30 cellular contexts compared by ENCODE assay signal in genomic region chr14:98931126-98931525, GRCh38.
DNase-seq lines count a peak whose midpoint lies in the region; ATAC-seq and TF ChIP-seq lines count a peak whose summit lies in the region.
"Had no signal": no experiment of that assay in that cellular context is flagged by ENCODE, and none has a peak within 500 bp of the region (broad histone marks: within the 10 kb centered on the region; RNA-seq: fewer than 3 reads in every experiment).

No MANE protein-coding gene starts in this region.

- peaks cover 6% of the 10 kb centered on the region for H3K9me3 Mint-ChIP-seq in T-helper 2 cell treated with Interferon-gamma antibody and Interleukin-4, amounts not matched to agents 5 μg/mL and 100 μg/mL, for 36 hours
- no peaks in the 10 kb centered on the region for H3K9me3 Mint-ChIP-seq in central memory CD8-positive, alpha-beta T cell

- TF ChIP-seq CTCF in right atrium auricular region (IDR thresholded peaks at IDR 0.05), result no peak

- no peak for DNase-seq in T-helper 2 cell treated with Interferon-gamma antibody and Interleukin-4, amounts not matched to agents 5 μg/mL and 100 μg/mL, for 36 hours (ENCODE audit: low spot score)
- DNase-seq in T-helper 2 cell (no peak), cardiac septum (ENCODE audit: low spot score) (peak; percentile 1), right atrium auricular region (ENCODE audit: low spot score) (no peak)
- no peak for DNase-seq in central memory CD8-positive, alpha-beta T cell (ENCODE audit: low spot score in 2 of 2)
- DNase-seq in stimulated activated CD4-positive, alpha-beta T cell treated with anti-CD3 and anti-CD28 coated beads, Interleukin-4, amount 100 ng/mL, for 4 hours, result no peak
- DNase-seq: activated gamma-delta T cell; anterior cingulate cortex; EL; head of caudate nucleus; Karpas-422; lower lobe of right lung; NCI-H1436 treated with DMSO at 0.1 percent for 48 hours; NCI-H446; NCI-H82; right cardiac atrium; stimulated activated CD4-positive, alpha-beta T cell treated with anti-CD3 and anti-CD28 coated beads, Interleukin-12 subunit alpha, Interleukin-12 subunit beta, amount 100 ng/mL, for 4 hours; stimulated activated CD4-positive, alpha-beta T cell treated with anti-CD3 and anti-CD28 coated beads, Interleukin-4, amount 100 ng/mL, for 1 hour; stimulated activated naive B cell treated with anti-CD40 and anti-IgM and Interleukin-4, amounts not matched to agents 10 μg/mL and 1 μg/mL and 100 μg/mL, for 72 hours; T-helper 1 cell had no signal

- H3K36me3 ChIP-seq in right atrium auricular region (no peaks in the 10 kb centered on the region), thymus (ENCODE audit: control insufficient read depth, insufficient read depth) (no peaks in the 10 kb centered on the region)
- H3K36me3 ChIP-seq: lower lobe of right lung, neural progenitor cell, SJSA1, thoracic aorta, vagina had no signal

- H3K27ac Mint-ChIP-seq in T-helper 2 cell treated with Interferon-gamma antibody and Interleukin-4, amounts not matched to agents 5 μg/mL and 100 μg/mL, for 36 hours, result peak overlapping the region; percentile 87
- H3K27ac Mint-ChIP-seq in central memory CD8-positive, alpha-beta T cell (ENCODE audit: low read depth), result peak overlapping the region; percentile 84
- H3K27ac Mint-ChIP-seq: neural progenitor cell; stimulated activated naive B cell treated with anti-CD40 and anti-IgM and Interleukin-4, amounts not matched to agents 10 μg/mL and 1 μg/mL and 100 μg/mL, for 72 hours had no signal

- no peaks in the 10 kb centered on the region for H3K9me3 ChIP-seq in right atrium auricular region
- H3K9me3 ChIP-seq in thymus (ENCODE audit: control insufficient read depth), result no peaks in the 10 kb centered on the region
- H3K9me3 ChIP-seq: lower lobe of right lung, SJSA1, thoracic aorta, vagina had no signal

- H3K4me3 ChIP-seq in right atrium auricular region (no peak overlapping the region), thymus (ENCODE audit: low read length) (no peak overlapping the region)
- H3K4me3 ChIP-seq: coronary artery, lower lobe of right lung, neural progenitor cell, SJSA1, thoracic aorta, vagina had no signal

- H3K27ac ChIP-seq in right atrium auricular region, result no peak overlapping the region
- H3K27ac ChIP-seq in thymus (ENCODE audit: low read depth), result peak overlapping the region; percentile 82
- H3K27ac ChIP-seq: 22Rv1, C4-2B, coronary artery, HL-60, lower lobe of right lung, neural progenitor cell, SJSA1, thoracic aorta, vagina had no signal

- peaks cover 47% of the 10 kb centered on the region for H3K4me1 Mint-ChIP-seq in T-helper 2 cell treated with Interferon-gamma antibody and Interleukin-4, amounts not matched to agents 5 μg/mL and 100 μg/mL, for 36 hours (ENCODE audit: low read depth)
- peaks cover 55% of the 10 kb centered on the region for H3K4me1 Mint-ChIP-seq in central memory CD8-positive, alpha-beta T cell
- H3K4me1 Mint-ChIP-seq: stimulated activated naive B cell treated with anti-CD40 and anti-IgM and Interleukin-4, amounts not matched to agents 10 μg/mL and 1 μg/mL and 100 μg/mL, for 72 hours had no signal

- intact Hi-C loops in cardiac septum (cut with DNase I), result no loop called here

- H3K4me3 Mint-ChIP-seq in T-helper 2 cell treated with Interferon-gamma antibody and Interleukin-4, amounts not matched to agents 5 μg/mL and 100 μg/mL, for 36 hours, result peak overlapping the region; percentile 72
- H3K4me3 Mint-ChIP-seq in central memory CD8-positive, alpha-beta T cell, result peak overlapping the region; percentile 4
- H3K4me3 Mint-ChIP-seq: neural progenitor cell; stimulated activated naive B cell treated with anti-CD40 and anti-IgM and Interleukin-4, amounts not matched to agents 10 μg/mL and 1 μg/mL and 100 μg/mL, for 72 hours had no signal

- no peaks in the 10 kb centered on the region for H3K4me1 ChIP-seq in right atrium auricular region
- H3K4me1 ChIP-seq in thymus (ENCODE audit: control insufficient read depth, insufficient read depth, low read length), result peaks cover 48% of the 10 kb centered on the region
- H3K4me1 ChIP-seq: lower lobe of right lung, SJSA1, vagina had no signal

- H3K36me3 Mint-ChIP-seq in T-helper 2 cell treated with Interferon-gamma antibody and Interleukin-4, amounts not matched to agents 5 μg/mL and 100 μg/mL, for 36 hours (ENCODE audit: low read depth), result peaks cover 3% of the 10 kb centered on the region
- peaks cover 5% of the 10 kb centered on the region for H3K36me3 Mint-ChIP-seq in central memory CD8-positive, alpha-beta T cell (ENCODE audit: insufficient read depth)
- H3K36me3 Mint-ChIP-seq: neural progenitor cell; stimulated activated naive B cell treated with anti-CD40 and anti-IgM and Interleukin-4, amounts not matched to agents 10 μg/mL and 1 μg/mL and 100 μg/mL, for 72 hours had no signal

- H3K27me3 ChIP-seq in right atrium auricular region (no peaks in the 10 kb centered on the region), thymus (ENCODE audit: control insufficient read depth, insufficient read depth) (no peaks in the 10 kb centered on the region)
- H3K27me3 ChIP-seq: neural progenitor cell, SJSA1, vagina had no signal

- ATAC-seq in central memory CD8-positive, alpha-beta T cell (replicated peaks; ENCODE audit: extremely low read depth, poor library complexity, severe bottlenecking), result no peak
- ATAC-seq in GM21786 (IDR thresholded peaks at IDR 0.05; ENCODE audit: unreplicated experiment), result no peak
- ATAC-seq: right cardiac atrium; stimulated activated naive B cell treated with anti-CD40 and anti-IgM and Interleukin-4, amounts not matched to agents 10 μg/mL and 1 μg/mL and 100 μg/mL, for 72 hours had no signal

- H3K27me3 Mint-ChIP-seq in T-helper 2 cell treated with Interferon-gamma antibody and Interleukin-4, amounts not matched to agents 5 μg/mL and 100 μg/mL, for 36 hours (ENCODE audit: low read depth), result no peaks in the 10 kb centered on the region
- H3K27me3 Mint-ChIP-seq in central memory CD8-positive, alpha-beta T cell, result no peaks in the 10 kb centered on the region
- H3K27me3 Mint-ChIP-seq: stimulated activated naive B cell treated with anti-CD40 and anti-IgM and Interleukin-4, amounts not matched to agents 10 μg/mL and 1 μg/mL and 100 μg/mL, for 72 hours had no signal
